8 cellular contexts compared by ENCODE assay signal in genomic region chr20:51531141-51531710, GRCh38. TPM values are rescaled to one million over a fixed set of nuclear protein-coding genes. Genes with fewer than 3 reads are reported as not detected.
DNase-seq lines count a peak whose midpoint lies in the region; ATAC-seq and TF ChIP-seq lines count a peak whose summit lies in the region.

No MANE protein-coding gene starts in this region.

- H3K27me3 Mint-ChIP-seq in activated CD4-positive, alpha-beta T cell treated with anti-CD3 and anti-CD28 coated beads for 36 hours: no peaks in the 10 kb centered on the region
- H3K27me3 Mint-ChIP-seq in effector memory CD8-positive, alpha-beta T cell: no peaks in the 10 kb centered on the region

- CTCF ChIA-PET in activated CD4-positive, alpha-beta T cell treated with anti-CD3 and anti-CD28 coated beads for 36 hours (lab: Charles Lee): interaction anchor here (0.8 to 1.7 kb wide), 3 partner anchors 10 to 50 kb away, joined by 3 to 4 read pairs (median 3); no protein-coding TSS in a partner anchor

- H3K36me3 Mint-ChIP-seq in activated CD4-positive, alpha-beta T cell treated with anti-CD3 and anti-CD28 coated beads for 36 hours (ENCODE audit: low read depth): peaks cover 46% of the 10 kb centered on the region
- H3K36me3 Mint-ChIP-seq in effector memory CD8-positive, alpha-beta T cell (ENCODE audit: insufficient read depth): peaks cover 55% of the 10 kb centered on the region

- H3K9me3 Mint-ChIP-seq in activated CD4-positive, alpha-beta T cell treated with anti-CD3 and anti-CD28 coated beads for 36 hours (ENCODE audit: low read depth): no peaks in the 10 kb centered on the region
- H3K9me3 Mint-ChIP-seq in effector memory CD8-positive, alpha-beta T cell: no peaks in the 10 kb centered on the region

- ATAC-seq in HG03060 (IDR thresholded peaks at IDR 0.05; ENCODE audit: low read depth, unreplicated experiment) (peak; percentile 52), sciatic nerve (no peak)
- ATAC-seq in activated CD4-positive, alpha-beta T cell treated with anti-CD3 and anti-CD28 coated beads for 36 hours: peak; percentile 82
- ATAC-seq in effector memory CD8-positive, alpha-beta T cell (replicated peaks): peak; percentile 59

- H3K4me1 Mint-ChIP-seq in activated CD4-positive, alpha-beta T cell treated with anti-CD3 and anti-CD28 coated beads for 36 hours: peaks cover 99% of the 10 kb centered on the region
- H3K4me1 Mint-ChIP-seq in effector memory CD8-positive, alpha-beta T cell (ENCODE audit: low read depth in 2 of 2): peaks cover 75 to 93% of the 10 kb centered on the region in 2 donors

- TF ChIP-seq POLR2A in GM18951 (IDR thresholded peaks at IDR 0.05; ENCODE audit: extremely low read depth, insufficient read depth, insufficient read length): peak; percentile 35

- DNase-seq in activated CD4-positive, alpha-beta T cell treated with anti-CD3 and anti-CD28 coated beads for 36 hours: peak; percentile 90
- peak; percentile 56 to 72 (median 56) for DNase-seq in effector memory CD8-positive, alpha-beta T cell
- peak; percentile 66 to 84 for DNase-seq in stimulated activated CD8-positive, alpha-beta memory T cell treated with anti-CD3 and anti-CD28 coated beads, Interleukin-7, amount 100 ng/mL, for 48 hours (ENCODE audit: extremely low read depth in 1 of 2, low read depth in 1 of 2)
- DNase-seq in sciatic nerve (ENCODE audit: low spot score): no peak
- DNase-seq in HK-2 (ENCODE audit: unreplicated experiment): no peak
- DNase-seq in D341Med (ENCODE audit: low spot score): no peak

- H3K27ac Mint-ChIP-seq in activated CD4-positive, alpha-beta T cell treated with anti-CD3 and anti-CD28 coated beads for 36 hours: peak overlapping the region; percentile 99
- peak overlapping the region; percentile 98 to 99 for H3K27ac Mint-ChIP-seq in effector memory CD8-positive, alpha-beta T cell

- POLR2A ChIA-PET in activated CD4-positive, alpha-beta T cell treated with anti-CD3 and anti-CD28 coated beads for 36 hours (lab: Charles Lee): interaction anchor here (0.6 to 2.2 kb wide), 8 partner anchors 10 to 127 kb away, joined by 3 to 16 read pairs (median 6); partner anchors contain the start of gene NFATC2

- intact Hi-C loops in activated CD4-positive, alpha-beta T cell treated with anti-CD3 and anti-CD28 coated beads for 36 hours (cut with DNase I, micrococcal nuclease): loop anchor here (1.0 to 10.0 kb wide), 13 partner anchors 10 to 736 kb away; partner anchors contain the start of gene BCAS4 (in 1 of the 2)
- intact Hi-C loops in sciatic nerve (cut with DNase I): no loop called here

- in situ Hi-C loops in GM18951 (cut with MboI; ENCODE audit: low sequenced_read_pairs, unreplicated experiment): no loop called here

- peak overlapping the region; percentile 75 for H3K4me3 Mint-ChIP-seq in activated CD4-positive, alpha-beta T cell treated with anti-CD3 and anti-CD28 coated beads for 36 hours
- H3K4me3 Mint-ChIP-seq in effector memory CD8-positive, alpha-beta T cell: peak overlapping the region; percentile 61 to 82

RNA-seq across cellular contexts. Expression of gene NFATC2, which starts 11.3 kb away (rescaled TPM):
- total RNA-seq in activated CD4-positive, alpha-beta T cell treated with anti-CD3 and anti-CD28 coated beads for 36 hours: 10 to 100 TPM; 38.5 to 49.8 TPM
- 11.0 TPM for total RNA-seq in sciatic nerve

Comparison
In these comparisons a context has a peak if more than half of its experiments do, and no peak if none do; other contexts are left out.
1. DNase-seq: peak in activated CD4-positive, alpha-beta T cell treated with anti-CD3 and anti-CD28 coated beads for 36 hours (single experiment), effector memory CD8-positive, alpha-beta T cell (3 of 3) and stimulated activated CD8-positive, alpha-beta memory T cell treated with anti-CD3 and anti-CD28 coated beads, Interleukin-7, amount 100 ng/mL, for 48 hours (2 of 2); none in sciatic nerve (single experiment), HK-2 (single experiment) and D341Med (single experiment).